In genomic region chr12:68180792-68181744, GRCh38 we compare ENCODE assay signal across 10 cellular contexts.
DNase-seq lines count a peak whose midpoint lies in the region; ATAC-seq lines count a peak whose summit lies in the region.
"Had no signal": no experiment of that assay in that cellular context is flagged by ENCODE, and none has a peak within 500 bp of the region (broad histone marks: within the 10 kb centered on the region; RNA-seq: fewer than 3 reads in every experiment).

No MANE protein-coding gene starts in this region.

- ATAC-seq in stimulated activated naive CD8-positive, alpha-beta T cell treated with anti-CD3 and anti-CD28 coated beads, Interleukin-15, amount 100 ng/mL, for 72 hours: peak; percentile 94

- peak overlapping the region; percentile 19 to 76 for H3K4me3 Mint-ChIP-seq in stimulated activated naive CD8-positive, alpha-beta T cell treated with anti-CD3 and anti-CD28 coated beads, Interleukin-15, amount 100 ng/mL, for 72 hours

- H3K27ac ChIP-seq in caudate nucleus (ENCODE audit: low read depth, low read length): no peak overlapping the region
- H3K27ac ChIP-seq: uterus had no signal

- H3K9me3 Mint-ChIP-seq in stimulated activated naive CD8-positive, alpha-beta T cell treated with anti-CD3 and anti-CD28 coated beads, Interleukin-15, amount 100 ng/mL, for 72 hours: no peaks in the 10 kb centered on the region

- peak; percentile 52 for DNase-seq in stimulated activated CD4-positive, alpha-beta T cell treated with anti-CD3 and anti-CD28 coated beads, Interleukin-15, amount 100 ng/mL, for 24 hours
- DNase-seq in stimulated activated CD4-positive, alpha-beta T cell treated with anti-CD3 and anti-CD28 coated beads, Interleukin-2, amount 100 ng/mL, for 48 hours: no peak
- peak; percentile 77 for DNase-seq in MV-4-11 (lab: John Stamatoyannopoulos, UW)
- peak; percentile 71 for DNase-seq in amniotic epithelial cell (ENCODE audit: low read depth)
- DNase-seq in stimulated activated naive CD8-positive, alpha-beta T cell treated with anti-CD3 and anti-CD28 coated beads, Interleukin-15, amount 100 ng/mL, for 72 hours: peak in 1 of 2 donors; percentile 68
- DNase-seq in caudate nucleus (lab: John Stamatoyannopoulos, UW): no peak
- DNase-seq in inferior parietal cortex (ENCODE audit: extremely low spot score): no peak
- DNase-seq in NCI-H1105 (lab: John Stamatoyannopoulos, UW): no peak
- DNase-seq: GF-D8, uterus had no signal

- H3K27ac Mint-ChIP-seq in stimulated activated naive CD8-positive, alpha-beta T cell treated with anti-CD3 and anti-CD28 coated beads, Interleukin-15, amount 100 ng/mL, for 72 hours: peak overlapping the region; percentile 1 to 96

- H3K4me1 Mint-ChIP-seq in stimulated activated naive CD8-positive, alpha-beta T cell treated with anti-CD3 and anti-CD28 coated beads, Interleukin-15, amount 100 ng/mL, for 72 hours: peaks cover 74% of the 10 kb centered on the region

- no peaks in the 10 kb centered on the region for H3K27me3 Mint-ChIP-seq in stimulated activated naive CD8-positive, alpha-beta T cell treated with anti-CD3 and anti-CD28 coated beads, Interleukin-15, amount 100 ng/mL, for 72 hours

Comparison
In these comparisons a context has a peak if more than half of its experiments do, and no peak if none do; other contexts are left out.
1. DNase-seq: peak in stimulated activated CD4-positive, alpha-beta T cell treated with anti-CD3 and anti-CD28 coated beads, Interleukin-15, amount 100 ng/mL, for 24 hours (single experiment), MV-4-11 (single experiment) and amniotic epithelial cell (single experiment); none in stimulated activated CD4-positive, alpha-beta T cell treated with anti-CD3 and anti-CD28 coated beads, Interleukin-2, amount 100 ng/mL, for 48 hours (0 of 2), caudate nucleus (0 of 61), inferior parietal cortex (single experiment) and NCI-H1105 (single experiment).